Comparison of ENCODE assay signal across 8 cellular contexts in genomic region chr4:1711906-1712215, GRCh38. TPM values are rescaled to one million over a fixed set of nuclear protein-coding genes. Genes with fewer than 3 reads are reported as not detected.
DNase-seq lines count a peak whose midpoint lies in the region; ATAC-seq and TF ChIP-seq lines count a peak whose summit lies in the region.

No MANE protein-coding gene starts in this region.

- H3K4me2 ChIP-seq in KMS-11 = peak overlapping the region; percentile 38; the same call in 1 of the 2 replicates

- H3K36me3 ChIP-seq in KMS-11 (ENCODE audit: insufficient read depth) (no peaks in the 10 kb centered on the region), mucosa of stomach (ENCODE audit: control insufficient read depth, insufficient read depth, low read length) (no peaks in the 10 kb centered on the region)

- H3K27ac ChIP-seq in KMS-11 = peak overlapping the region; percentile 95

- peak; percentile 16 for ATAC-seq in GM19035 (IDR thresholded peaks at IDR 0.05; ENCODE audit: unreplicated experiment)

- no peak for TF ChIP-seq CTCF in KMS-11 (conservative IDR thresholded peaks at IDR 0.05; ENCODE audit: low read depth, low read length)

- H3K27me3 ChIP-seq in KMS-11 (ENCODE audit: insufficient read depth, low read depth) (no peaks in the 10 kb centered on the region), mucosa of stomach (ENCODE audit: control insufficient read depth, insufficient read depth, low read length) (no peaks in the 10 kb centered on the region)

- 0 out of 2 replicates have a peak, but pooled peaks cover 5% of the 10 kb centered on the region for H4K20me1 ChIP-seq in KMS-11 (ENCODE audit: insufficient read depth)

- peak overlapping the region; percentile 92 for H3K9ac ChIP-seq in KMS-11
- peak overlapping the region; percentile 87 for H3K9ac ChIP-seq in mucosa of stomach (ENCODE audit: low read length)

- H3K79me2 ChIP-seq in KMS-11 (ENCODE audit: insufficient read depth, low read depth) = peaks cover 66% of the 10 kb centered on the region

- H3K4me3 ChIP-seq in KMS-11 (IDR thresholded peaks at IDR 0.05; ENCODE audit: insufficient read depth, low read depth, low read length) (no peak overlapping the region), mucosa of stomach (ENCODE audit: low read length) (peak overlapping the region; percentile 99)

- DNase-seq in cerebellum (ENCODE audit: low spot score) (peak; percentile 66), NOMO-1 treated with DMSO at 0.1 percent for 48 hours (lab: John Stamatoyannopoulos, UW; ENCODE audit: unreplicated experiment) (no peak), ureter (ENCODE audit: low spot score) (no peak), NCI-H2171 (lab: John Stamatoyannopoulos, UW) (no peak)
- DNase-seq in stimulated activated naive CD4-positive, alpha-beta T cell treated with Interleukin-2 at 50 U/mL for 16 hours (lab: John Stamatoyannopoulos, UW) = no peak

- H3K4me1 ChIP-seq in KMS-11 (ENCODE audit: low read depth, poor library complexity, severe bottlenecking) = peaks cover 28% of the 10 kb centered on the region
- peaks cover 18% of the 10 kb centered on the region for H3K4me1 ChIP-seq in mucosa of stomach (ENCODE audit: control insufficient read depth, insufficient read depth, low read length)

- H2AFZ ChIP-seq in KMS-11 (ENCODE audit: low read depth) = no peak overlapping the region

- no peaks in the 10 kb centered on the region for H3K9me3 ChIP-seq in mucosa of stomach (ENCODE audit: control insufficient read depth, low read length)

RNA-seq across cellular contexts. Expression of gene SLBP, which starts 0.3 kb away (rescaled TPM):
- 25.5 TPM for total RNA-seq in cerebellum
- total RNA-seq in ureter = 29.4 TPM

RNA-seq across cellular contexts. Expression of gene TMEM129, which starts 9.3 kb away (rescaled TPM):
- total RNA-seq in cerebellum (13.5 TPM), ureter (38.4 TPM)

RNA-seq across cellular contexts. Expression of gene TACC3, which starts 9.5 kb away (rescaled TPM):
- total RNA-seq in cerebellum (8.7 TPM), ureter (8.3 TPM)

RNA-seq across cellular contexts. Expression of gene FAM53A, which starts 27.7 kb away (rescaled TPM):
- total RNA-seq in cerebellum = 1.6 TPM
- 2.5 TPM for total RNA-seq in ureter
